In genomic region chr5:111231053-111231586, GRCh38 we compare ENCODE assay signal across 13 cellular contexts. TPM values are rescaled to one million over a fixed set of nuclear protein-coding genes. Genes with fewer than 3 reads are reported as not detected.
DNase-seq lines count a peak whose midpoint lies in the region; ATAC-seq, FAIRE-seq and TF ChIP-seq lines count a peak whose summit lies in the region.
"Had no signal": no experiment of that assay in that cellular context is flagged by ENCODE, and none has a peak within 500 bp of the region (broad histone marks: within the 10 kb centered on the region; RNA-seq: fewer than 3 reads in every experiment).

No MANE protein-coding gene starts in this region.

- no peaks in the 10 kb centered on the region for H3K9me3 ChIP-seq in DOHH2 (ENCODE audit: control insufficient read depth, insufficient read depth, low read length)
- H3K9me3 ChIP-seq in keratinocyte (ENCODE audit: control insufficient read depth, low read depth, low read length), result no peaks in the 10 kb centered on the region
- no peaks in the 10 kb centered on the region for H3K9me3 ChIP-seq in MM.1S (replicated peaks; ENCODE audit: insufficient read depth, low read length)
- no peaks in the 10 kb centered on the region for H3K9me3 ChIP-seq in BE2C
- H3K9me3 ChIP-seq: HAP-1 had no signal

- H3K9ac ChIP-seq in keratinocyte (ENCODE audit: control insufficient read depth, extremely low read depth, insufficient read depth, low read length) (no peak overlapping the region), MM.1S (ENCODE audit: low read length) (no peak overlapping the region)

- H3K36me3 Mint-ChIP-seq in T-cell, result peaks cover 37% of the 10 kb centered on the region

- H3K36me3 ChIP-seq in DOHH2 (ENCODE audit: control insufficient read depth, low read length) (no peaks in the 10 kb centered on the region), keratinocyte (ENCODE audit: control insufficient read depth in 2 of 2, extremely low read depth in 1 of 2, insufficient read depth in 2 of 2, low read length in 2 of 2) (no peaks in the 10 kb centered on the region), MM.1S (replicated peaks; ENCODE audit: insufficient read depth, low read length) (no peaks in the 10 kb centered on the region), BE2C (peaks cover 23% of the 10 kb centered on the region)
- H3K36me3 ChIP-seq: HAP-1 had no signal

- H3K27ac ChIP-seq in DOHH2 (ENCODE audit: low read depth, low read length) (no peak overlapping the region), keratinocyte (ENCODE audit: control insufficient read depth, insufficient read depth, low read length) (no peak overlapping the region), MM.1S (ENCODE audit: low read length) (no peak overlapping the region)

- dilution Hi-C loops in keratinocyte (cut with MboI; ENCODE audit: extremely low pct_ligation_motif_present, low sequenced_read_pairs), result no loop called here

- H3K9me2 ChIP-seq in DOHH2 (replicated peaks; ENCODE audit: control insufficient read depth, low read length), result no peaks in the 10 kb centered on the region
- no peaks in the 10 kb centered on the region for H3K9me2 ChIP-seq in MM.1S (replicated peaks; ENCODE audit: insufficient read depth, low read length)

- H2AFZ ChIP-seq in keratinocyte (ENCODE audit: control insufficient read depth, low read length) (no peak overlapping the region), MM.1S (ENCODE audit: low read length) (no peak overlapping the region)

- peak overlapping the region; percentile 25; the same call in 1 of the 2 replicates for H3K4me2 ChIP-seq in DOHH2 (ENCODE audit: low read length)
- H3K4me2 ChIP-seq in keratinocyte (ENCODE audit: control insufficient read depth, extremely low read depth, insufficient read depth, low read depth, low read length), result no peak overlapping the region
- H3K4me2 ChIP-seq in MM.1S (ENCODE audit: low read depth, low read length), result no peak overlapping the region

- H3K79me2 ChIP-seq in DOHH2 (ENCODE audit: control insufficient read depth, low read length) (peaks cover 57% of the 10 kb centered on the region), keratinocyte (ENCODE audit: control insufficient read depth, insufficient read depth, low read length) (no peaks in the 10 kb centered on the region), MM.1S (ENCODE audit: low read length) (no peaks in the 10 kb centered on the region)

- no peaks in the 10 kb centered on the region for H3K9me1 ChIP-seq in keratinocyte (ENCODE audit: control insufficient read depth, extremely low read depth, insufficient read depth, low read length)

- H3K4me1 ChIP-seq in DOHH2 (ENCODE audit: control insufficient read depth, low read length) (peaks cover 63% of the 10 kb centered on the region), keratinocyte (ENCODE audit: control insufficient read depth, extremely low read depth, insufficient read depth, low read length) (peaks cover 10% of the 10 kb centered on the region), MM.1S (ENCODE audit: low read length) (peaks cover 17% of the 10 kb centered on the region), BE2C (peaks cover 37% of the 10 kb centered on the region)
- H3K4me1 ChIP-seq: HAP-1 had no signal

- FAIRE-seq in keratinocyte (lab: Jason Lieb, UNC), result peak; percentile 34

- peaks cover 79 to 91% (median 85%) of the 10 kb centered on the region in 3 donors for H3K4me1 Mint-ChIP-seq in T-cell

- peak overlapping the region; percentile 75 to 98 (median 75) for H3K4me3 Mint-ChIP-seq in T-cell

- no peaks in the 10 kb centered on the region for H4K20me1 ChIP-seq in DOHH2 (ENCODE audit: control insufficient read depth, insufficient read depth, low read depth, low read length)
- no peaks in the 10 kb centered on the region for H4K20me1 ChIP-seq in keratinocyte (ENCODE audit: control insufficient read depth, extremely low read depth, insufficient read depth, low read length)
- H4K20me1 ChIP-seq in MM.1S (ENCODE audit: insufficient read depth, low read length), result no peaks in the 10 kb centered on the region

- DNase-seq in T-cell (no peak), keratinocyte (ENCODE audit: low read depth, low spot score) (no peak), MM.1S (no peak), BE2C (no peak)
- no peak for DNase-seq in stimulated activated CD4-positive, alpha-beta T cell treated with anti-CD3 and anti-CD28 coated beads, Interleukin-15, amount 100 ng/mL, for 24 hours
- DNase-seq: aorta, C1 segment of cervical spinal cord, PC-3 had no signal

- no peaks in the 10 kb centered on the region for H3K9me3 Mint-ChIP-seq in T-cell

- H3K4me3 ChIP-seq in DOHH2 (ENCODE audit: low read length), result no peak overlapping the region
- no peak overlapping the region for H3K4me3 ChIP-seq in keratinocyte (ENCODE audit: control insufficient read depth in 2 of 3, extremely low read depth in 1 of 3, insufficient read depth in 2 of 3, low read depth in 1 of 3, low read length in 3 of 3)
- no peak overlapping the region for H3K4me3 ChIP-seq in MM.1S (ENCODE audit: low read length)
- no peak overlapping the region for H3K4me3 ChIP-seq in BE2C (ENCODE audit: low read depth, low read length)
- H3K4me3 ChIP-seq: HAP-1 had no signal

- CTCF ChIA-PET in T-cell (lab: Charles Lee), result interaction anchor here in 1 of 2 donors (1.0 to 2.9 kb wide), 3 partner anchors 24 to 300 kb away, joined by 3 to 15 read pairs (median 3); no protein-coding TSS in a partner anchor

- no peaks in the 10 kb centered on the region for H3K27me3 ChIP-seq in DOHH2 (ENCODE audit: control insufficient read depth, low read length)
- no peaks in the 10 kb centered on the region for H3K27me3 ChIP-seq in keratinocyte (ENCODE audit: control insufficient read depth, extremely low read depth, insufficient read depth, low read length)
- H3K27me3 ChIP-seq in MM.1S (replicated peaks; ENCODE audit: insufficient read depth, low read length), result peaks cover 75% of the 10 kb centered on the region
- no peaks in the 10 kb centered on the region for H3K27me3 ChIP-seq in BE2C

- peak; percentile 24 for ATAC-seq in HG02885 (IDR thresholded peaks at IDR 0.05; ENCODE audit: poor library complexity, unreplicated experiment)
- peak in 3 of 4 experiments; percentile 21 to 34 (median 25) for ATAC-seq in T-cell (replicated peaks in 1 of 4)
- ATAC-seq in HG03135 (IDR thresholded peaks at IDR 0.05; ENCODE audit: unreplicated experiment), result no peak
- ATAC-seq: PC-3, sciatic nerve had no signal

- H3K27ac Mint-ChIP-seq in T-cell, result peak overlapping the region; percentile 89 to 96

- TF ChIP-seq CTCF in DOHH2 (IDR thresholded peaks at IDR 0.05; ENCODE audit: low read depth, low read length, poor library complexity, severe bottlenecking) (no peak), keratinocyte (optimal IDR thresholded peaks at IDR 0.05 in 1 of 3, IDR thresholded peaks at IDR 0.05 in 1 of 3, conservative IDR thresholded peaks at IDR 0.05 in 1 of 3; ENCODE audit: extremely low read depth in 1 of 3, insufficient read depth in 2 of 3, low read length in 3 of 3) (no peak), MM.1S (IDR thresholded peaks at IDR 0.05; ENCODE audit: low read length) (no peak), BE2C (IDR thresholded peaks at IDR 0.05; ENCODE audit: low read depth, low read length) (no peak)

- POLR2A ChIA-PET in T-cell (lab: Charles Lee), result interaction anchor here (0.7 to 1.5 kb wide), 6 partner anchors 8 to 25 kb away, joined by 3 to 13 read pairs (median 5); no protein-coding TSS in a partner anchor

- no peaks in the 10 kb centered on the region for H3K27me3 Mint-ChIP-seq in T-cell

- H3F3A ChIP-seq in DOHH2 (ENCODE audit: control insufficient read depth, insufficient read depth) (no peaks in the 10 kb centered on the region), MM.1S (ENCODE audit: insufficient read depth, low read length) (peaks cover 16% of the 10 kb centered on the region)

RNA-seq across cellular contexts. Expression of gene CAMK4, which starts 6.9 kb away (rescaled TPM):
- 100 to 1,000 TPM; 120 to 274 (median 243) TPM for total RNA-seq in T-cell
- 0.30 to 1.0 TPM (median 0.45 TPM) in 3 replicates for polyA plus RNA-seq in keratinocyte
- polyA plus RNA-seq in keratinocyte (2011; ENCODE audit: low read depth), result not detected
- polyA plus RNA-seq in keratinocyte (2011; cell fraction: cytosol; rRNA removed), result 0.19 and 0.33 TPM in 2 replicates
- 0.08 and 0.10 TPM in 2 replicates for polyA plus RNA-seq in keratinocyte (2011; cell fraction: nucleus; rRNA removed)
- polyA plus RNA-seq in keratinocyte (2012; ENCODE audit: low replicate concordance), result 0.08 and 0.80 TPM in 2 replicates
- 0.46 to 0.64 TPM in 2 of 3 replicates, not detected in the other for polyA minus RNA-seq in keratinocyte
- polyA minus RNA-seq in keratinocyte (2011; cell fraction: cytosol; rRNA and poly(A)+ RNA removed), result 0.96 TPM
- 0.11 and 0.70 TPM in 2 replicates for polyA minus RNA-seq in keratinocyte (2011; cell fraction: nucleus; rRNA and poly(A)+ RNA removed)
- 88.5 TPM for polyA plus RNA-seq in BE2C (2012; ENCODE audit: insufficient read depth, insufficient read length, low read depth)
